Comparison of ENCODE assay signal across 1 cellular context in genomic region chr16:30494709-30495108, GRCh38.
TF ChIP-seq lines count a peak whose summit lies in the region.

No MANE protein-coding gene starts in this region.

TF ChIP-seq in HepG2, 621 proteins besides CTCF, POLR2A, EP300 and RAD21:
- TF ChIP-seq ZNF263 (CRISPR knock-in tag; IDR thresholded peaks at IDR 0.05), result peak; percentile 82
- no peak for TF ChIP-seq ADNP (CRISPR knock-in tag; IDR thresholded peaks at IDR 0.05)
